Comparison of ENCODE assay signal across 23 cellular contexts in genomic region chr2:228072669-228073068, GRCh38.
"Had no signal": no experiment of that assay in that cellular context is flagged by ENCODE, and none has a peak within 500 bp of the region (broad histone marks: within the 10 kb centered on the region; RNA-seq: fewer than 3 reads in every experiment).

No MANE protein-coding gene starts in this region.

- H3K36me3 ChIP-seq: esophagus squamous epithelium, gastrocnemius medialis, heart right ventricle, left lung, lower lobe of right lung had no signal

- H3K9me3 ChIP-seq: esophagus squamous epithelium, gastrocnemius medialis, heart right ventricle, lower lobe of right lung had no signal

- H3K4me1 Mint-ChIP-seq: naive thymus-derived CD4-positive, alpha-beta T cell had no signal

- DNase-seq: dermis blood vessel endothelial cell; effector CD4-positive, alpha-beta T cell; effector memory CD4-positive, alpha-beta T cell; erythroblast; esophagus squamous epithelium; foreskin fibroblast; foreskin melanocyte; gastrocnemius medialis; glutamatergic neuron; head of caudate nucleus; heart right ventricle; hippocampal formation; left cardiac atrium; left lung; left ventricle myocardium superior; lower lobe of right lung; mesenchymal stem cell; midbrain; naive thymus-derived CD4-positive, alpha-beta T cell had no signal

- H3K27ac Mint-ChIP-seq: naive thymus-derived CD4-positive, alpha-beta T cell had no signal

- H3K27me3 Mint-ChIP-seq: naive thymus-derived CD4-positive, alpha-beta T cell had no signal

- H3K27ac ChIP-seq: coronary artery, dorsolateral prefrontal cortex, epithelial cell of prostate, esophagus squamous epithelium, gastrocnemius medialis, heart right ventricle, left lung, lower lobe of right lung had no signal

- H3K4me3 Mint-ChIP-seq: naive thymus-derived CD4-positive, alpha-beta T cell had no signal

- H3K4me3 ChIP-seq: coronary artery, dorsolateral prefrontal cortex, esophagus squamous epithelium, gastrocnemius medialis, heart right ventricle, left lung, lower lobe of right lung had no signal

- H3K27me3 ChIP-seq: esophagus squamous epithelium, gastrocnemius medialis, heart right ventricle, left lung had no signal

- H3K4me1 ChIP-seq: esophagus squamous epithelium, gastrocnemius medialis, heart right ventricle, left lung, lower lobe of right lung had no signal

- ATAC-seq: esophagus mucosa; gastrocnemius medialis; heart right ventricle; left cardiac atrium; left lung; left ventricle myocardium superior; lower lobe of right lung; naive thymus-derived CD4-positive, alpha-beta T cell had no signal

- H3K36me3 Mint-ChIP-seq: naive thymus-derived CD4-positive, alpha-beta T cell had no signal
